Comparison of ENCODE assay signal across 12 cellular contexts in genomic region chr1:44484155-44484688, GRCh38.
DNase-seq lines count a peak whose midpoint lies in the region; FAIRE-seq and TF ChIP-seq lines count a peak whose summit lies in the region.
"Had no signal": no experiment of that assay in that cellular context is flagged by ENCODE, and none has a peak within 500 bp of the region (broad histone marks: within the 10 kb centered on the region; RNA-seq: fewer than 3 reads in every experiment).

No MANE protein-coding gene starts in this region.

- peak; percentile 7 for TF ChIP-seq CTCF in fibroblast of mammary gland (conservative IDR thresholded peaks at IDR 0.05; ENCODE audit: control insufficient read depth, insufficient read depth, low read depth, low read length)
- peak; percentile 7 for TF ChIP-seq CTCF in osteoblast (IDR thresholded peaks at IDR 0.05; ENCODE audit: extremely low read depth, low read depth, low read length)
- TF ChIP-seq CTCF in nephron progenitor cell (IDR thresholded peaks at IDR 0.05) = no peak

- H3K36me3 ChIP-seq in H7 (replicated peaks; ENCODE audit: control insufficient read depth, insufficient read depth, low read length) (no peaks in the 10 kb centered on the region), SJCRH30 (no peaks in the 10 kb centered on the region), osteoblast (ENCODE audit: insufficient read depth, low read length) (no peaks in the 10 kb centered on the region)

- H3K27ac Mint-ChIP-seq in nephron progenitor cell = no peak overlapping the region

- H3K4me1 ChIP-seq in SJCRH30 = peaks cover 25% of the 10 kb centered on the region
- H3K4me1 ChIP-seq in osteoblast (ENCODE audit: insufficient read depth, low read length) = peaks cover 30% of the 10 kb centered on the region

- no peak for FAIRE-seq in GM12891 (lab: Jason Lieb, UNC)
- FAIRE-seq: GM12878 had no signal

- no peaks in the 10 kb centered on the region for H4K20me1 ChIP-seq in osteoblast (ENCODE audit: insufficient read depth, low read length)

- H3K4me3 ChIP-seq in H7 (ENCODE audit: insufficient read depth, low read depth, low read length) (no peak overlapping the region), SJCRH30 (no peak overlapping the region), fibroblast of mammary gland (ENCODE audit: control insufficient read depth, low read depth, low read length) (no peak overlapping the region), osteoblast (ENCODE audit: insufficient read depth, low read length) (peak overlapping the region; percentile 26)
- H3K4me3 ChIP-seq: GM12878, hepatocyte had no signal

- H3K9me3 ChIP-seq in SJCRH30 (replicated peaks) (no peaks in the 10 kb centered on the region), osteoblast (ENCODE audit: low read depth, low read length) (no peaks in the 10 kb centered on the region)

- H3K4me3 Mint-ChIP-seq in nephron progenitor cell = no peak overlapping the region
- H3K4me3 Mint-ChIP-seq: nephron had no signal

- peaks cover 5% of the 10 kb centered on the region for H3K9me3 Mint-ChIP-seq in nephron progenitor cell

- peak overlapping the region; percentile 69 for H2AFZ ChIP-seq in osteoblast (ENCODE audit: low read length)
- H2AFZ ChIP-seq: hepatocyte had no signal

- H3K27ac ChIP-seq in SJCRH30 (peak overlapping the region; percentile 95), osteoblast (ENCODE audit: low read depth, low read length) (peak overlapping the region; percentile 86)
- H3K27ac ChIP-seq: hepatocyte had no signal

- peaks cover 5% of the 10 kb centered on the region for H3K36me3 Mint-ChIP-seq in nephron progenitor cell (ENCODE audit: low read depth)

- TF ChIP-seq POLR2A in GM12891 (IDR thresholded peaks at IDR 0.05; ENCODE audit: low read depth, low read length) = no peak

- H3K4me2 ChIP-seq in osteoblast (ENCODE audit: insufficient read depth, low read length) = peak overlapping the region; percentile 70
- H3K4me2 ChIP-seq: hepatocyte had no signal

- peaks cover 41% of the 10 kb centered on the region for H3K4me1 Mint-ChIP-seq in nephron progenitor cell

- DNase-seq in H7 = peak; percentile 72
- DNase-seq in SJCRH30 = no peak
- peak; percentile 75 for DNase-seq in fibroblast of mammary gland (ENCODE audit: low read depth)
- peak; percentile 83 for DNase-seq in osteoblast (ENCODE audit: insufficient read length, low spot score, missing footprints)
- DNase-seq in stimulated activated CD4-positive, alpha-beta T cell treated with anti-CD3 and anti-CD28 coated beads, Interleukin-2, amount 100 ng/mL, for 24 hours = no peak
- DNase-seq in GM12891 (ENCODE audit: insufficient read length, low spot score) = no peak
- DNase-seq in nephron progenitor cell = no peak
- DNase-seq in NCI-H69 (lab: John Stamatoyannopoulos, UW) = no peak
- DNase-seq: NCI-H1930 had no signal

- no peaks in the 10 kb centered on the region for H3K79me2 ChIP-seq in osteoblast (ENCODE audit: insufficient read depth, low read length)
- H3K79me2 ChIP-seq: hepatocyte had no signal

- no peaks in the 10 kb centered on the region for H3K27me3 ChIP-seq in H7 (ENCODE audit: control insufficient read depth, insufficient read depth, low read length)
- H3K27me3 ChIP-seq in SJCRH30 = peaks cover 4% of the 10 kb centered on the region; the same call in 1 of the 2 replicates
- H3K27me3 ChIP-seq in osteoblast (ENCODE audit: insufficient read depth, low read length) = peaks cover 32% of the 10 kb centered on the region
- H3K27me3 ChIP-seq: hepatocyte had no signal

- H3K27me3 Mint-ChIP-seq in nephron progenitor cell (ENCODE audit: low read depth, poor library complexity) = peaks cover 3% of the 10 kb centered on the region

TF ChIP-seq in GM12891, 5 proteins besides CTCF, POLR2A, EP300 and RAD21:
- no peak for TF ChIP-seq POLR2AphosphoS5 (IDR thresholded peaks at IDR 0.05; ENCODE audit: low read depth, low read length)
- no peak for TF ChIP-seq TAF1 (IDR thresholded peaks at IDR 0.05; ENCODE audit: low read depth, low read length)
- no peak for TF ChIP-seq POU2F2 (IDR thresholded peaks at IDR 0.05; ENCODE audit: low read depth, low read length)
- no peak for TF ChIP-seq SPI1 (IDR thresholded peaks at IDR 0.05; ENCODE audit: low read depth, low read length)
- TF ChIP-seq PAX5 (IDR thresholded peaks at IDR 0.05; ENCODE audit: insufficient read depth, low read length, severe bottlenecking) = no peak
TF ChIP-seq in GM12891: peak in this region for 0.

Comparison
In these comparisons a context has a peak if more than half of its experiments do, and no peak if none do; other contexts are left out.
1. DNase-seq: peak in H7 (single experiment), fibroblast of mammary gland (single experiment) and osteoblast (single experiment); none in SJCRH30 (0 of 2), stimulated activated CD4-positive, alpha-beta T cell treated with anti-CD3 and anti-CD28 coated beads, Interleukin-2, amount 100 ng/mL, for 24 hours (0 of 2), GM12891 (single experiment), nephron progenitor cell (single experiment) and NCI-H69 (single experiment).